32 cellular contexts compared by ENCODE assay signal in the genomic region with DNA sequence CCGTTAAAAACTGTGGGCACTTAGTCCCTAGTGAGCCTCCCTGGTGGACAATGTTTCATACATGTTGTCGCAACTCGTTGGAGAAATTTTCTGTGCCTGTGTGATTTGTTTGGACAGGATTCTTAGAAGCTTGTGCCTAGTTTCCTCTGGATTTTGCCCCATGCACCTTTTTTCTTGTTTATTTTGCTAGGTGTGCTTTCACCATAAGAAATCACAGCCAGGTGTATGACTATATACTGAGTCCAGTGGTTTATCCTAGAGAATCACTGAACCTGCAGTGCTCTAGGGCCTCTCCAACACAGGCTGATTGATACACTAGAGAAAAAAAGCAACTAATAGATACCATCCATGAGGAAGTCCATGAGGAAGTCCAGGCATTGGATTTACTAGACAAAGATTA. TPM values are rescaled to one million over a fixed set of nuclear protein-coding genes. Genes with fewer than 3 reads are reported as not detected.
"Had no signal": no experiment of that assay in that cellular context is flagged by ENCODE, and none has a peak within 500 bp of the region (broad histone marks: within the 10 kb centered on the region; RNA-seq: fewer than 3 reads in every experiment).

No MANE protein-coding gene starts in this region.

- H3K9me3 ChIP-seq: body of pancreas had no signal

- H3K27me3 ChIP-seq: adrenal gland, body of pancreas had no signal

- ATAC-seq: activated CD4-positive, alpha-beta T cell treated with anti-CD3 and anti-CD28 coated beads for 36 hours; activated CD4-positive, CD25-positive, alpha-beta regulatory T cell treated with anti-CD3 and anti-CD28 coated beads, Interleukin-2, amount 50 U/mL, for 24 hours; activated naive CD8-positive, alpha-beta T cell treated with anti-CD3 and anti-CD28 coated beads, Interleukin-2, amount 50 U/mL, for 24 hours; body of pancreas; esophagus mucosa; T-helper 17 cell had no signal

- H3K27me3 Mint-ChIP-seq: activated CD4-positive, alpha-beta T cell treated with anti-CD3 and anti-CD28 coated beads for 36 hours; activated naive CD4-positive, alpha-beta T cell treated with anti-CD3 and anti-CD28 coated beads, Interleukin-2, amount 50 U/mL, for 24 hours; activated naive CD8-positive, alpha-beta T cell treated with anti-CD3 and anti-CD28 coated beads for 36 hours; activated naive CD8-positive, alpha-beta T cell treated with anti-CD3 and anti-CD28 coated beads, Interleukin-2, amount 50 U/mL, for 24 hours; T-helper 17 cell had no signal

- H3K36me3 Mint-ChIP-seq: activated naive CD4-positive, alpha-beta T cell treated with anti-CD3 and anti-CD28 coated beads, Interleukin-2, amount 50 U/mL, for 24 hours had no signal

- H3K27ac Mint-ChIP-seq: activated B cell treated with CpG ODN at 0.5 μM for 24 hours; activated CD4-positive, alpha-beta memory T cell treated with anti-CD3 and anti-CD28 coated beads, Interleukin-2, amount 10 ng/mL, durations not matched to agents 7 days and 5 days; activated CD4-positive, alpha-beta T cell treated with anti-CD3 and anti-CD28 coated beads for 36 hours; activated CD4-positive, alpha-beta T cell treated with anti-CD3 and anti-CD28 coated beads, Interleukin-2, amount 10 ng/mL, durations not matched to agents 7 days and 5 days; activated naive CD4-positive, alpha-beta T cell treated with anti-CD3 and anti-CD28 coated beads for 36 hours; activated naive CD4-positive, alpha-beta T cell treated with anti-CD3 and anti-CD28 coated beads, Interleukin-2, amount 50 U/mL, for 24 hours; activated naive CD8-positive, alpha-beta T cell treated with anti-CD3 and anti-CD28 coated beads for 36 hours; activated naive CD8-positive, alpha-beta T cell treated with anti-CD3 and anti-CD28 coated beads, Interleukin-2, amount 50 U/mL, for 24 hours; activated T-helper 1 cell treated with anti-CD3 and anti-CD28 coated beads, Interleukin-12 subunit alpha, Interleukin-12 subunit beta, Interleukin-2, Interleukin-4 antibody, amounts not matched to agents 30 ng/mL and 10 ng/mL and 1 ng/mL, durations not matched to agents 14 hours and 24 hours and 36 hours; activated T-helper 2 cell treated with anti-CD3 and anti-CD28 coated beads, Interferon-gamma antibody, Interleukin-2, Interleukin-4, amounts not matched to agents 10 μg/mL and 5 μg/mL and 100 μg/mL, durations not matched to agents 14 hours and 24 hours and 36 hours; T-helper 17 cell; T-helper 2 cell treated with Interferon-gamma antibody and Interleukin-4, amounts not matched to agents 5 μg/mL and 100 μg/mL, for 36 hours had no signal

- H3K27ac ChIP-seq: adrenal gland, body of pancreas, WERI-Rb-1 had no signal

- H3K36me3 ChIP-seq: adrenal gland, WERI-Rb-1 had no signal

- H3K4me1 Mint-ChIP-seq: activated B cell treated with CpG ODN at 0.5 μM for 24 hours; activated CD4-positive, alpha-beta memory T cell treated with anti-CD3 and anti-CD28 coated beads, Interleukin-2, amount 10 ng/mL, durations not matched to agents 7 days and 5 days; activated CD4-positive, alpha-beta T cell treated with anti-CD3 and anti-CD28 coated beads for 36 hours; activated CD4-positive, alpha-beta T cell treated with anti-CD3 and anti-CD28 coated beads, Interleukin-2, amount 10 ng/mL, durations not matched to agents 7 days and 5 days; activated naive CD4-positive, alpha-beta T cell treated with anti-CD3 and anti-CD28 coated beads, Interleukin-2, amount 50 U/mL, for 24 hours; activated naive CD8-positive, alpha-beta T cell treated with anti-CD3 and anti-CD28 coated beads for 36 hours; activated naive CD8-positive, alpha-beta T cell treated with anti-CD3 and anti-CD28 coated beads, Interleukin-2, amount 50 U/mL, for 24 hours; T-helper 17 cell had no signal

- H3K4me1 ChIP-seq: adrenal gland, body of pancreas had no signal

- H3K4me3 Mint-ChIP-seq: activated B cell treated with CpG ODN at 0.5 μM for 24 hours; activated CD4-positive, alpha-beta memory T cell treated with anti-CD3 and anti-CD28 coated beads, Interleukin-2, amount 10 ng/mL, durations not matched to agents 7 days and 5 days; activated CD4-positive, alpha-beta T cell treated with anti-CD3 and anti-CD28 coated beads for 36 hours; activated CD4-positive, alpha-beta T cell treated with anti-CD3 and anti-CD28 coated beads, Interleukin-2, amount 10 ng/mL, durations not matched to agents 7 days and 5 days; activated naive CD4-positive, alpha-beta T cell treated with anti-CD3 and anti-CD28 coated beads for 36 hours; activated naive CD4-positive, alpha-beta T cell treated with anti-CD3 and anti-CD28 coated beads, Interleukin-2, amount 50 U/mL, for 24 hours; activated naive CD8-positive, alpha-beta T cell treated with anti-CD3 and anti-CD28 coated beads for 36 hours; activated naive CD8-positive, alpha-beta T cell treated with anti-CD3 and anti-CD28 coated beads, Interleukin-2, amount 50 U/mL, for 24 hours; activated T-helper 1 cell treated with anti-CD3 and anti-CD28 coated beads, Interleukin-12 subunit alpha, Interleukin-12 subunit beta, Interleukin-2, Interleukin-4 antibody, amounts not matched to agents 30 ng/mL and 10 ng/mL and 1 ng/mL, durations not matched to agents 14 hours and 24 hours and 36 hours; T-helper 17 cell; T-helper 2 cell treated with Interferon-gamma antibody and Interleukin-4, amounts not matched to agents 5 μg/mL and 100 μg/mL, for 36 hours had no signal

- H3K4me3 ChIP-seq: adrenal gland, body of pancreas had no signal

- DNase-seq: activated B cell treated with CpG ODN at 0.5 μM for 24 hours; activated CD4-positive, alpha-beta memory T cell treated with anti-CD3 and anti-CD28 coated beads, Interleukin-2, amount 10 ng/mL, durations not matched to agents 7 days and 5 days; activated CD4-positive, alpha-beta T cell treated with anti-CD3 and anti-CD28 coated beads for 36 hours; activated CD4-positive, alpha-beta T cell treated with anti-CD3 and anti-CD28 coated beads, Interleukin-2, amount 10 ng/mL, durations not matched to agents 7 days and 5 days; activated CD4-positive, alpha-beta T cell treated with anti-CD3 and anti-CD28 coated beads, Interleukin-2, amount 50 U/mL, for 4 hours; activated effector memory CD4-positive, alpha-beta T cell treated with anti-CD3 and anti-CD28 coated beads, Interleukin-2, amount 50 U/mL, for 16 hours; activated naive CD4-positive, alpha-beta T cell treated with anti-CD3 and anti-CD28 coated beads for 36 hours; activated naive CD8-positive, alpha-beta T cell treated with anti-CD3 and anti-CD28 coated beads for 36 hours; activated naive CD8-positive, alpha-beta T cell treated with anti-CD3 and anti-CD28 coated beads, Interleukin-2, amount 50 U/mL, for 24 hours; activated T-cell treated with anti-CD3 and anti-CD28 coated beads, Interleukin-2, amount 50 U/mL, for 1 hour; activated T-cell treated with anti-CD3 and anti-CD28 coated beads, Interleukin-2, amount 50 U/mL, for 48 hours; adrenal gland; amygdala; aorta; body of pancreas; caudate nucleus; cortex of kidney; dermis blood vessel endothelial cell; effector CD8-positive, alpha-beta T cell; foreskin fibroblast; T-helper 1 cell; T-helper 17 cell; T1000; WERI-Rb-1 had no signal

RNA-seq across cellular contexts. Expression of gene OASL, which starts 33.1 kb away (rescaled TPM):
- total RNA-seq: chondrocyte, frontal cortex had no signal
